ENCODE assay signal across 18 cellular contexts in genomic region chr7:84624927-84625326, GRCh38.
DNase-seq lines count a peak whose midpoint lies in the region; ATAC-seq, FAIRE-seq and TF ChIP-seq lines count a peak whose summit lies in the region.
"Had no signal": no experiment of that assay in that cellular context is flagged by ENCODE, and none has a peak within 500 bp of the region (broad histone marks: within the 10 kb centered on the region; RNA-seq: fewer than 3 reads in every experiment).

No MANE protein-coding gene starts in this region.

- no peak overlapping the region for H2BK15ac ChIP-seq in mesenchymal stem cell (ENCODE audit: low read depth, poor library complexity, severe bottlenecking)

- H4K20me1 ChIP-seq in PC-3 (ENCODE audit: low read length), result no peaks in the 10 kb centered on the region

- BruUV-seq in PC-3 (replicated peaks; lab: Mats Ljungman, UMichigan), result no TSS peak

- POLR2A ChIA-PET in PC-3 (lab: Charles Lee; ENCODE audit: unreplicated experiment), result no interaction called here

- H3K9ac ChIP-seq in PC-3 (ENCODE audit: low read length) (no peak overlapping the region), mesenchymal stem cell (ENCODE audit: low read length) (peak overlapping the region; percentile 36)

- no peak overlapping the region for H4K8ac ChIP-seq in mesenchymal stem cell (ENCODE audit: low read length)

- H2BK12ac ChIP-seq in mesenchymal stem cell (ENCODE audit: low read length in 2 of 2), result no peak overlapping the region

- no peak overlapping the region for H3K23ac ChIP-seq in mesenchymal stem cell (ENCODE audit: low read length in 2 of 2)

- H3K4me2 ChIP-seq in PC-3 (ENCODE audit: low read length) (peak overlapping the region; percentile 60), mesenchymal stem cell (ENCODE audit: low read length, poor library complexity, severe bottlenecking) (no peak overlapping the region)

- no peak for FAIRE-seq in bronchial epithelial cell (lab: Jason Lieb, UNC)
- FAIRE-seq: D721Med, H1 had no signal

- no peak overlapping the region for H4K91ac ChIP-seq in mesenchymal stem cell (ENCODE audit: low read length)

- H2AFZ ChIP-seq in PC-3 (ENCODE audit: low read length), result peak overlapping the region; percentile 27; the same call in 1 of the 2 replicates
- no peak overlapping the region for H2AFZ ChIP-seq in mesenchymal stem cell (ENCODE audit: low read depth, low read length)

- no peaks in the 10 kb centered on the region for H3K9me3 ChIP-seq in PC-3 (ENCODE audit: low read length)
- H3K9me3 ChIP-seq in SJSA1 (replicated peaks), result no peaks in the 10 kb centered on the region
- H3K9me3 ChIP-seq in mesenchymal stem cell (ENCODE audit: control insufficient read depth, low read length), result no peaks in the 10 kb centered on the region
- H3K9me3 ChIP-seq: Caco-2 had no signal

- WGBS in mesenchymal stem cell, result no CpG with 5 or more reads among the region's 2 CpGs

- TF ChIP-seq CTCF in PC-3 (conservative IDR thresholded peaks at IDR 0.05; ENCODE audit: low read depth, low read length) (no peak), bronchial epithelial cell (IDR thresholded peaks at IDR 0.05; ENCODE audit: insufficient read depth, low read length, severe bottlenecking) (no peak)

- no peaks in the 10 kb centered on the region for H3K79me1 ChIP-seq in mesenchymal stem cell (replicated peaks; ENCODE audit: low read length, poor library complexity, severe bottlenecking)

- H2BK5ac ChIP-seq in mesenchymal stem cell (ENCODE audit: low read depth, low read length, poor library complexity, severe bottlenecking), result no peak overlapping the region

- H3K9me2 ChIP-seq in PC-3 (replicated peaks; ENCODE audit: low read length), result no peaks in the 10 kb centered on the region

- no peaks in the 10 kb centered on the region for H3F3A ChIP-seq in PC-3 (ENCODE audit: low read length, unreplicated experiment)

- no peak overlapping the region for H2BK120ac ChIP-seq in mesenchymal stem cell (ENCODE audit: low read depth, low read length)

- H3K27me3 ChIP-seq in PC-3 (ENCODE audit: low read length), result no peaks in the 10 kb centered on the region
- no peaks in the 10 kb centered on the region for H3K27me3 ChIP-seq in SJSA1 (replicated peaks)
- no peaks in the 10 kb centered on the region for H3K27me3 ChIP-seq in bronchial epithelial cell (ENCODE audit: control insufficient read depth, insufficient read depth, low read length)
- no peaks in the 10 kb centered on the region for H3K27me3 ChIP-seq in mesenchymal stem cell (ENCODE audit: control insufficient read depth in 1 of 2, insufficient read depth in 1 of 2, low read length in 2 of 2)

- H2AK5ac ChIP-seq in mesenchymal stem cell (ENCODE audit: low read length, severe bottlenecking), result no peak overlapping the region

- H3K27ac ChIP-seq in PC-3 (ENCODE audit: low read length) (peak overlapping the region; percentile 18), SJSA1 (peak overlapping the region; percentile 62; the same call in 1 of the 2 replicates), mesenchymal stem cell (ENCODE audit: low read length, poor library complexity, severe bottlenecking) (no peak overlapping the region)
- H3K27ac ChIP-seq: C4-2B, HL-60 had no signal

- intact Hi-C loops in PC-3 (cut with micrococcal nuclease) (no loop called here), sciatic nerve (cut with DNase I) (no loop called here)

- H3K4me3 ChIP-seq in PC-3 (ENCODE audit: low read length) (0 out of 2 replicates have a peak overlapping the region, but pooled peaks have one; percentile 29), SJSA1 (no peak overlapping the region), bronchial epithelial cell (ENCODE audit: low read depth, low read length) (no peak overlapping the region), mesenchymal stem cell (ENCODE audit: insufficient read depth in 1 of 2, low read depth in 1 of 2, low read length in 2 of 2) (no peak overlapping the region)

- H3K14ac ChIP-seq in mesenchymal stem cell (ENCODE audit: low read length in 2 of 2), result no peak overlapping the region

- DNase-seq in PC-3 (peak; percentile 64), SJSA1 (ENCODE audit: low read depth in 1 of 2, low spot score in 2 of 2) (no peak), bronchial epithelial cell (ENCODE audit: low read depth) (peak; percentile 70), mesenchymal stem cell (no peak), sciatic nerve (ENCODE audit: low spot score) (no peak)
- DNase-seq: AML-193; Caco-2; CD4-positive, alpha-beta T cell; DMS79; GF-D8; H9 had no signal

- no peaks in the 10 kb centered on the region for H3K79me2 ChIP-seq in PC-3 (ENCODE audit: low read length)

- peak; percentile 85 for ATAC-seq in PC-3
- no peak for ATAC-seq in HG03571 (IDR thresholded peaks at IDR 0.05; ENCODE audit: unreplicated experiment)
- ATAC-seq in GM18858 (IDR thresholded peaks at IDR 0.05; ENCODE audit: unreplicated experiment), result no peak
- ATAC-seq in HG02938 (IDR thresholded peaks at IDR 0.05; ENCODE audit: unreplicated experiment), result no peak
- ATAC-seq in sciatic nerve, result no peak

- no peak overlapping the region for H3K4ac ChIP-seq in mesenchymal stem cell (ENCODE audit: low read depth in 1 of 2, low read length in 2 of 2)

- CTCF ChIA-PET in PC-3 (lab: Charles Lee), result no interaction called here

- H3K4me1 ChIP-seq in PC-3 (ENCODE audit: insufficient read depth, low read length) (peaks cover 25% of the 10 kb centered on the region), SJSA1 (replicated peaks) (peaks cover 16% of the 10 kb centered on the region), mesenchymal stem cell (ENCODE audit: control insufficient read depth, insufficient read depth, low read depth, low read length) (no peaks in the 10 kb centered on the region)
- H3K4me1 ChIP-seq: Caco-2 had no signal

- no peak overlapping the region for H3K18ac ChIP-seq in mesenchymal stem cell (ENCODE audit: low read depth in 1 of 2, low read length in 2 of 2)

- no peaks in the 10 kb centered on the region for H3K36me3 ChIP-seq in PC-3 (ENCODE audit: low read depth, low read length)
- H3K36me3 ChIP-seq in SJSA1, result no peaks in the 10 kb centered on the region
- no peaks in the 10 kb centered on the region for H3K36me3 ChIP-seq in bronchial epithelial cell (ENCODE audit: control insufficient read depth, insufficient read depth, low read length)
- H3K36me3 ChIP-seq in mesenchymal stem cell (ENCODE audit: control insufficient read depth in 1 of 2, insufficient read depth in 2 of 2, low read depth in 1 of 2, low read length in 2 of 2), result no peaks in the 10 kb centered on the region

Comparison
In these comparisons a context has a peak if more than half of its experiments do, and no peak if none do; other contexts are left out.
1. DNase-seq: peak in PC-3 (single experiment) and bronchial epithelial cell (single experiment); none in SJSA1 (0 of 2), mesenchymal stem cell (single experiment) and sciatic nerve (single experiment).